Comparison of ENCODE assay signal across 8 cellular contexts in genomic region chr10:70348228-70348850, GRCh38. TPM values are rescaled to one million over a fixed set of nuclear protein-coding genes. Genes with fewer than 3 reads are reported as not detected.
DNase-seq lines count a peak whose midpoint lies in the region; ATAC-seq and TF ChIP-seq lines count a peak whose summit lies in the region.

No MANE protein-coding gene starts in this region.

- TF ChIP-seq RAD21 in liver (IDR thresholded peaks at IDR 0.05): peak; percentile 63 to 76

- no peak overlapping the region for H3K9ac ChIP-seq in liver (ENCODE audit: low read depth in 1 of 2, low read length in 2 of 2)

- 70 to 75% methylated on average over 4 to 6 of the region's 6 CpGs for WGBS in body of pancreas, 2 donors
- 86% methylated on average over 6 of the region's 6 CpGs for WGBS in liver

- H3K36me3 ChIP-seq in body of pancreas (replicated peaks in 1 of 2; ENCODE audit: insufficient read depth in 1 of 2, low read depth in 2 of 2) (no peaks in the 10 kb centered on the region), liver (ENCODE audit: control insufficient read depth in 4 of 4, insufficient read depth in 3 of 4, low read depth in 1 of 4, low read length in 3 of 4) (no peaks in the 10 kb centered on the region)

- H3K4me1 ChIP-seq in body of pancreas (peaks cover 7% of the 10 kb centered on the region), liver (ENCODE audit: control insufficient read depth in 4 of 4, insufficient read depth in 4 of 4, low read length in 3 of 4) (peaks cover 3 to 17% (median 9%) of the 10 kb centered on the region in 4 donors)

- peak; percentile 32 for DNase-seq in stimulated activated CD4-positive, alpha-beta T cell treated with anti-CD3 and anti-CD28 coated beads, Interleukin-15, amount 100 ng/mL, for 24 hours
- DNase-seq in stimulated activated CD4-positive, alpha-beta T cell treated with anti-CD3 and anti-CD28 coated beads, Interleukin-1b, Interleukin-23, amount 100 ng/mL, for 48 hours: no peak
- DNase-seq in NCI-H146 (lab: John Stamatoyannopoulos, UW): peak; percentile 33
- peak; percentile 33 to 48 (median 38) for DNase-seq in body of pancreas

- H3K27me3 ChIP-seq in body of pancreas (no peaks in the 10 kb centered on the region), liver (ENCODE audit: control insufficient read depth in 4 of 4, insufficient read depth in 4 of 4, low read length in 3 of 4) (no peaks in the 10 kb centered on the region)

- peak in 6 of 7 experiments; percentile 27 to 51 (median 38) for TF ChIP-seq CTCF in body of pancreas (IDR thresholded peaks at IDR 0.05)
- TF ChIP-seq CTCF in liver (IDR thresholded peaks at IDR 0.05; ENCODE audit: low read depth, low read length, missing input control): peak; percentile 43

- intact Hi-C loops in body of pancreas (cut with DNase I): no loop called here

- TF ChIP-seq POLR2A in body of pancreas (IDR thresholded peaks at IDR 0.05): no peak

- ATAC-seq in body of pancreas (peak; percentile 12), GM19395 (IDR thresholded peaks at IDR 0.05; ENCODE audit: unreplicated experiment) (no peak), GM18909 (IDR thresholded peaks at IDR 0.05; ENCODE audit: poor library complexity, unreplicated experiment) (no peak), HG02870 (IDR thresholded peaks at IDR 0.05; ENCODE audit: unreplicated experiment) (no peak)

- H3K27ac ChIP-seq in body of pancreas (no peak overlapping the region), liver (ENCODE audit: low read depth in 1 of 2, low read length in 2 of 2) (no peak overlapping the region)

- H3K4me3 ChIP-seq in body of pancreas (no peak overlapping the region), liver (ENCODE audit: low read depth in 1 of 3, low read length in 3 of 3) (no peak overlapping the region)

- no peaks in the 10 kb centered on the region for H3K9me3 ChIP-seq in body of pancreas
- no peaks in the 10 kb centered on the region for H3K9me3 ChIP-seq in liver (ENCODE audit: control insufficient read depth in 4 of 4, low read length in 3 of 4)

TF ChIP-seq in liver, 16 proteins besides CTCF, POLR2A, EP300 and RAD21:
- TF ChIP-seq NR2F2 (IDR thresholded peaks at IDR 0.05) (no peak), RXRA (IDR thresholded peaks at IDR 0.05) (no peak)
- TF ChIP-seq, protein P1, sequence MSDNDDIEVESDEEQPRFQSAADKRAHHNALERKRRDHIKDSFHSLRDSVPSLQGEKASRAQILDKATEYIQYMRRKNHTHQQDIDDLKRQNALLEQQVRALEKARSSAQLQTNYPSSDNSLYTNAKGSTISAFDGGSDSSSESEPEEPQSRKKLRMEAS (IDR thresholded peaks at IDR 0.05): no peak
- TF ChIP-seq, protein P2, sequence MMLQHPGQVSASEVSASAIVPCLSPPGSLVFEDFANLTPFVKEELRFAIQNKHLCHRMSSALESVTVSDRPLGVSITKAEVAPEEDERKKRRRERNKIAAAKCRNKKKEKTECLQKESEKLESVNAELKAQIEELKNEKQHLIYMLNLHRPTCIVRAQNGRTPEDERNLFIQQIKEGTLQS (IDR thresholded peaks at IDR 0.05): no peak
- TF ChIP-seq, protein P3, sequence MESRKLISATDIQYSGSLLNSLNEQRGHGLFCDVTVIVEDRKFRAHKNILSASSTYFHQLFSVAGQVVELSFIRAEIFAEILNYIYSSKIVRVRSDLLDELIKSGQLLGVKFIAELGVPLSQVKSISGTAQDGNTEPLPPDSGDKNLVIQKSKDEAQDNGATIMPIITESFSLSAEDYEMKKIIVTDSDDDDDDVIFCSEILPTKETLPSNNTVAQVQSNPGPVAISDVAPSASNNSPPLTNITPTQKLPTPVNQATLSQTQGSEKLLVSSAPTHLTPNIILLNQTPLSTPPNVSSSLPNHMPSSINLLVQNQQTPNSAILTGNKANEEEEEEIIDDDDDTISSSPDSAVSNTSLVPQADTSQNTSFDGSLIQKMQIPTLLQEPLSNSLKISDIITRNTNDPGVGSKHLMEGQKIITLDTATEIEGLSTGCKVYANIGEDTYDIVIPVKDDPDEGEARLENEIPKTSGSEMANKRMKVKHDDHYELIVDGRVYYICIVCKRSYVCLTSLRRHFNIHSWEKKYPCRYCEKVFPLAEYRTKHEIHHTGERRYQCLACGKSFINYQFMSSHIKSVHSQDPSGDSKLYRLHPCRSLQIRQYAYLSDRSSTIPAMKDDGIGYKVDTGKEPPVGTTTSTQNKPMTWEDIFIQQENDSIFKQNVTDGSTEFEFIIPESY (IDR thresholded peaks at IDR 0.05): no peak

RNA-seq across cellular contexts. Expression of gene LRRC20, which starts 34.1 kb away (rescaled TPM):
- 1 to 10 TPM in 1 of 2 donors, under 1 TPM in 1; 0.66 to 1.6 TPM for total RNA-seq in body of pancreas
- total RNA-seq in liver: 10 to 100 TPM in 1 of 2 donors, 1 to 10 TPM in 1; 9.3 to 13.4 TPM
- polyA plus RNA-seq in liver: 10 to 100 TPM in 1 of 2 donors, 1 to 10 TPM in 1; 8.0 to 15.5 TPM

RNA-seq across cellular contexts. Expression of gene EIF4EBP2, which starts 55.6 kb away (rescaled TPM):
- total RNA-seq in body of pancreas: 10 to 100 TPM; 44.9 to 47.1 TPM
- 10 to 100 TPM; 38.3 to 70.0 TPM for total RNA-seq in liver
- 10 to 100 TPM; 25.7 to 27.7 TPM for polyA plus RNA-seq in liver

Comparison
In these comparisons a context has a peak if more than half of its experiments do, and no peak if none do; other contexts are left out.
1. RNA of gene LRRC20, which starts 34.1 kb away (total RNA-seq): 9.3 to 13.4 TPM in liver; 0.66 to 1.6 TPM in body of pancreas; every median in the first group is over 4 times any median in the second.